Comparison of ENCODE assay signal across 22 cellular contexts in genomic region chr1:155741908-155742307, GRCh38.
"Had no signal": no experiment of that assay in that cellular context is flagged by ENCODE, and none has a peak within 500 bp of the region (broad histone marks: within the 10 kb centered on the region; RNA-seq: fewer than 3 reads in every experiment).

No MANE protein-coding gene starts in this region.

- H3K27ac Mint-ChIP-seq: dendritic cell treated with granulocyte-macrophage colony-stimulating factor and Interleukin-4, amounts not matched to agents 40 ng/mL and 50 ng/mL, for 4 days; effector memory CD8-positive, alpha-beta T cell; endodermal cell had no signal

- H3K27me3 Mint-ChIP-seq: dendritic cell treated with granulocyte-macrophage colony-stimulating factor and Interleukin-4, amounts not matched to agents 40 ng/mL and 50 ng/mL, for 4 days; effector memory CD8-positive, alpha-beta T cell; naive thymus-derived CD4-positive, alpha-beta T cell had no signal

- ATAC-seq: effector memory CD8-positive, alpha-beta T cell; esophagus mucosa; gastrocnemius medialis; heart right ventricle; left cardiac atrium; left lung; left ventricle myocardium superior; lower lobe of right lung; naive thymus-derived CD4-positive, alpha-beta T cell had no signal

- DNase-seq: colonic mucosa; cortex of kidney; effector CD8-positive, alpha-beta T cell; effector memory CD8-positive, alpha-beta T cell; endodermal cell; erythroblast; esophagus squamous epithelium; foreskin melanocyte; gastrocnemius medialis; glutamatergic neuron; head of caudate nucleus; heart right ventricle; hippocampal formation; left cardiac atrium; left lung; left ventricle myocardium superior; lower lobe of right lung; mesenchymal stem cell; midbrain; naive thymus-derived CD4-positive, alpha-beta T cell had no signal

- H3K4me3 Mint-ChIP-seq: dendritic cell treated with granulocyte-macrophage colony-stimulating factor and Interleukin-4, amounts not matched to agents 40 ng/mL and 50 ng/mL, for 4 days; effector memory CD8-positive, alpha-beta T cell; endodermal cell; naive thymus-derived CD4-positive, alpha-beta T cell had no signal

- H3K9me3 Mint-ChIP-seq: dendritic cell treated with granulocyte-macrophage colony-stimulating factor and Interleukin-4, amounts not matched to agents 40 ng/mL and 50 ng/mL, for 4 days; effector memory CD8-positive, alpha-beta T cell; endodermal cell; naive thymus-derived CD4-positive, alpha-beta T cell had no signal

- H3K4me1 Mint-ChIP-seq: endodermal cell had no signal
